19 cellular contexts compared by ENCODE assay signal in genomic region chr4:53924333-53925049, GRCh38.
"Had no signal": no experiment of that assay in that cellular context is flagged by ENCODE, and none has a peak within 500 bp of the region (broad histone marks: within the 10 kb centered on the region; RNA-seq: fewer than 3 reads in every experiment).

No MANE protein-coding gene starts in this region.

- H3K4me1 ChIP-seq: body of pancreas, left ventricle myocardium inferior, transverse colon had no signal

- H2AFZ ChIP-seq: hepatocyte had no signal

- H3K4me3 Mint-ChIP-seq: activated CD4-positive, alpha-beta T cell treated with anti-CD3 and anti-CD28 coated beads, Interleukin-2, amount 10 ng/mL, durations not matched to agents 7 days and 5 days; activated naive CD4-positive, alpha-beta T cell treated with anti-CD3 and anti-CD28 coated beads, Interleukin-2, amount 50 U/mL, for 24 hours; immature natural killer cell; stimulated activated naive B cell treated with anti-CD40 and anti-IgM and Interleukin-4, amounts not matched to agents 10 μg/mL and 1 μg/mL and 100 μg/mL, for 72 hours had no signal

- H3K36me3 Mint-ChIP-seq: activated naive CD4-positive, alpha-beta T cell treated with anti-CD3 and anti-CD28 coated beads, Interleukin-2, amount 50 U/mL, for 24 hours; immature natural killer cell; stimulated activated naive B cell treated with anti-CD40 and anti-IgM and Interleukin-4, amounts not matched to agents 10 μg/mL and 1 μg/mL and 100 μg/mL, for 72 hours had no signal

- H3K4me3 ChIP-seq: body of pancreas, cardiac muscle cell, hepatocyte, left ventricle myocardium inferior, transverse colon had no signal

- H3K27me3 ChIP-seq: body of pancreas, cardiac muscle cell, hepatocyte had no signal

- H3K79me2 ChIP-seq: hepatocyte had no signal

- H3K36me3 ChIP-seq: cardiac muscle cell, left ventricle myocardium inferior, transverse colon had no signal

- DNase-seq: activated CD4-positive, alpha-beta T cell treated with anti-CD3 and anti-CD28 coated beads, Interleukin-2, amount 10 ng/mL, durations not matched to agents 7 days and 5 days; activated gamma-delta T cell treated with Interleukin-2 at 50 U/mL for 16 hours; activated T-cell treated with anti-CD3 and anti-CD28 coated beads, Interleukin-2, amount 50 U/mL, for 1 hour; anterior cingulate cortex; body of pancreas; cortex of kidney; foreskin fibroblast; immature natural killer cell; left ventricle myocardium inferior; small intestine; stimulated activated CD4-positive, alpha-beta T cell treated with anti-CD3 and anti-CD28 coated beads, Interleukin-2, amount 100 ng/mL, for 24 hours; stimulated activated naive B cell treated with anti-CD40 and anti-IgM and Interleukin-4, amounts not matched to agents 10 μg/mL and 1 μg/mL and 100 μg/mL, for 72 hours; transverse colon had no signal

- H3K27ac Mint-ChIP-seq: activated CD4-positive, alpha-beta T cell treated with anti-CD3 and anti-CD28 coated beads, Interleukin-2, amount 10 ng/mL, durations not matched to agents 7 days and 5 days; activated naive CD4-positive, alpha-beta T cell treated with anti-CD3 and anti-CD28 coated beads, Interleukin-2, amount 50 U/mL, for 24 hours; immature natural killer cell; stimulated activated naive B cell treated with anti-CD40 and anti-IgM and Interleukin-4, amounts not matched to agents 10 μg/mL and 1 μg/mL and 100 μg/mL, for 72 hours had no signal

- H3K9me3 Mint-ChIP-seq: activated CD4-positive, alpha-beta T cell treated with anti-CD3 and anti-CD28 coated beads, Interleukin-2, amount 10 ng/mL, durations not matched to agents 7 days and 5 days; activated naive CD4-positive, alpha-beta T cell treated with anti-CD3 and anti-CD28 coated beads, Interleukin-2, amount 50 U/mL, for 24 hours; immature natural killer cell; stimulated activated naive B cell treated with anti-CD40 and anti-IgM and Interleukin-4, amounts not matched to agents 10 μg/mL and 1 μg/mL and 100 μg/mL, for 72 hours had no signal

- H3K27ac ChIP-seq: body of pancreas, cardiac muscle cell, epithelial cell of prostate, hepatocyte, left ventricle myocardium inferior, transverse colon had no signal

- H3K4me1 Mint-ChIP-seq: activated CD4-positive, alpha-beta T cell treated with anti-CD3 and anti-CD28 coated beads, Interleukin-2, amount 10 ng/mL, durations not matched to agents 7 days and 5 days; activated naive CD4-positive, alpha-beta T cell treated with anti-CD3 and anti-CD28 coated beads, Interleukin-2, amount 50 U/mL, for 24 hours; immature natural killer cell; stimulated activated naive B cell treated with anti-CD40 and anti-IgM and Interleukin-4, amounts not matched to agents 10 μg/mL and 1 μg/mL and 100 μg/mL, for 72 hours had no signal

- H3K4me2 ChIP-seq: hepatocyte had no signal

- H3K9me3 ChIP-seq: body of pancreas, left ventricle myocardium inferior, transverse colon had no signal

- ATAC-seq: activated CD4-positive, CD25-positive, alpha-beta regulatory T cell treated with anti-CD3 and anti-CD28 coated beads, Interleukin-2, amount 50 U/mL, for 24 hours; body of pancreas; sciatic nerve; stimulated activated naive B cell treated with anti-CD40 and anti-IgM and Interleukin-4, amounts not matched to agents 10 μg/mL and 1 μg/mL and 100 μg/mL, for 72 hours had no signal
